In genomic region chr20:38094373-38094775, GRCh38 we compare ENCODE assay signal across 8 cellular contexts.
DNase-seq lines count a peak whose midpoint lies in the region; ATAC-seq, FAIRE-seq and TF ChIP-seq lines count a peak whose summit lies in the region.

No MANE protein-coding gene starts in this region.

- intact Hi-C loops in colonic mucosa (cut with DNase I) = no loop called here

- peak overlapping the region; percentile 4 for H3K27ac ChIP-seq in colonic mucosa

- peak overlapping the region in 2 of 3 experiments; percentile 44 to 71 for H3K27ac Mint-ChIP-seq in nephron

- peak; percentile 72 for FAIRE-seq in RCC 7860 (lab: Jason Lieb, UNC)

- DNase-seq in stimulated activated CD4-positive, alpha-beta T cell treated with anti-CD3 and anti-CD28 coated beads, Interleukin-15, amount 100 ng/mL, for 24 hours = peak; percentile 30
- no peak for DNase-seq in stimulated activated CD4-positive, alpha-beta T cell treated with anti-CD3 and anti-CD28 coated beads, Interleukin-12 subunit alpha, Interleukin-12 subunit beta, amount 100 ng/mL, for 4 hours
- DNase-seq in RCC 7860 (ENCODE audit: low spot score) (peak; percentile 67), colonic mucosa (no peak), NCI-H187 (lab: John Stamatoyannopoulos, UW) (no peak)

- no peaks in the 10 kb centered on the region for H3K27me3 ChIP-seq in colonic mucosa

- H3K36me3 ChIP-seq in colonic mucosa = no peaks in the 10 kb centered on the region

- peaks cover 5% of the 10 kb centered on the region for H3K9me3 Mint-ChIP-seq in nephron

- no peaks in the 10 kb centered on the region for H3K27me3 Mint-ChIP-seq in nephron (ENCODE audit: low read depth)

- H3K36me3 Mint-ChIP-seq in nephron (ENCODE audit: low read depth) = peaks cover 25% of the 10 kb centered on the region

- no peaks in the 10 kb centered on the region for H3K9me3 ChIP-seq in colonic mucosa

- no peak overlapping the region for H3K4me3 Mint-ChIP-seq in nephron

- H3K4me1 Mint-ChIP-seq in nephron = peaks cover 34% of the 10 kb centered on the region

- no peaks in the 10 kb centered on the region for H3K4me1 ChIP-seq in colonic mucosa

- no peak for TF ChIP-seq CTCF in colonic mucosa (IDR thresholded peaks at IDR 0.05)
- no peak for TF ChIP-seq CTCF in nephron (IDR thresholded peaks at IDR 0.05; ENCODE audit: unreplicated experiment in 3 of 3)

- ATAC-seq in HG03039 (IDR thresholded peaks at IDR 0.05; ENCODE audit: unreplicated experiment) (peak; percentile 66), HG03457 (IDR thresholded peaks at IDR 0.05; ENCODE audit: unreplicated experiment) (no peak)

- no peak overlapping the region for H3K9ac ChIP-seq in colonic mucosa (ENCODE audit: low read depth in 2 of 2, low read length in 2 of 2)

- H3K4me3 ChIP-seq in colonic mucosa = no peak overlapping the region

Comparison
In these comparisons a context has a peak if more than half of its experiments do, and no peak if none do; other contexts are left out.
1. DNase-seq: peak in stimulated activated CD4-positive, alpha-beta T cell treated with anti-CD3 and anti-CD28 coated beads, Interleukin-15, amount 100 ng/mL, for 24 hours (single experiment) and RCC 7860 (single experiment); none in stimulated activated CD4-positive, alpha-beta T cell treated with anti-CD3 and anti-CD28 coated beads, Interleukin-12 subunit alpha, Interleukin-12 subunit beta, amount 100 ng/mL, for 4 hours (single experiment), colonic mucosa (single experiment) and NCI-H187 (0 of 2).